ENCODE assay signal across 20 cellular contexts in the genomic region with DNA sequence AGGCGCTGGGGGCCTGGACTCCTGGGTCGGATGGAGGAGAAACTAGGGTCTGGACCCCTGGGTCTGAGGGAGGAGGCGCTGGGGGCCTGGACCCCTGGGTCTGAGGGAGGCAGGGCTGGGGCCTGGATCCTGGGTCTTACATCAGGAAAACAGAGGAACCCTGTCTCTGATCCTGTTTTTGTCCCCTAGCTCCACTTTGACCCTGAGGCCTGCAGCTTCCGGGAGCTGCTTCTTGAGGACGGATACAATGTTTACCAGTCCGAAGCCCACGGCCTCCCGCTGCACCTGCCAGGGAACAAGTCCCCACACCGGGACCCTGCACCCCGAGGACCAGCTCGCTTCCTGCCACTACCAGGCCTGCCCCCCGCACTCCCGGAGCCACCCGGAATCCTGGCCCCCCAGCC. TPM values are rescaled to one million over a fixed set of nuclear protein-coding genes. Genes with fewer than 3 reads are reported as not detected.
DNase-seq lines count a peak whose midpoint lies in the region; ATAC-seq and TF ChIP-seq lines count a peak whose summit lies in the region.
"Had no signal": no experiment of that assay in that cellular context is flagged by ENCODE, and none has a peak within 500 bp of the region (broad histone marks: within the 10 kb centered on the region; RNA-seq: fewer than 3 reads in every experiment).

No MANE protein-coding gene starts in this region.

- TF ChIP-seq CTCF in WTC11 (IDR thresholded peaks at IDR 0.05) (no peak), liver (IDR thresholded peaks at IDR 0.05; ENCODE audit: low read depth, low read length, missing input control) (no peak), osteoblast (IDR thresholded peaks at IDR 0.05; ENCODE audit: extremely low read depth, low read depth, low read length) (no peak)

- H2AFZ ChIP-seq in osteoblast (ENCODE audit: low read length) = no peak overlapping the region

- H3K4me1 ChIP-seq in liver (ENCODE audit: control insufficient read depth in 4 of 4, insufficient read depth in 4 of 4, low read length in 3 of 4) (peaks cover 7 to 26% (median 16%) of the 10 kb centered on the region in 4 donors), osteoblast (ENCODE audit: insufficient read depth, low read length) (no peaks in the 10 kb centered on the region)

- no peaks in the 10 kb centered on the region for H3K9me3 ChIP-seq in liver (ENCODE audit: control insufficient read depth in 4 of 4, low read length in 3 of 4)
- H3K9me3 ChIP-seq in osteoblast (ENCODE audit: low read depth, low read length) = no peaks in the 10 kb centered on the region

- no peak overlapping the region for H3K27ac Mint-ChIP-seq in WTC11
- H3K27ac Mint-ChIP-seq: CD4-positive, alpha-beta memory T cell had no signal

- 81% methylated on average over 14 of the region's 14 CpGs for WGBS in liver

- peaks cover 24% of the 10 kb centered on the region for H3K27me3 Mint-ChIP-seq in WTC11 (ENCODE audit: low read depth)

- H3K4me1 Mint-ChIP-seq in WTC11 = peaks cover 32% of the 10 kb centered on the region

- no peak overlapping the region for H3K4me3 Mint-ChIP-seq in WTC11
- H3K4me3 Mint-ChIP-seq: CD4-positive, alpha-beta memory T cell had no signal

- H3K79me2 ChIP-seq in osteoblast (ENCODE audit: insufficient read depth, low read length) = no peaks in the 10 kb centered on the region

- ATAC-seq in WTC11 (no peak), GM18519 (IDR thresholded peaks at IDR 0.05; ENCODE audit: low FRiP score, unreplicated experiment) (no peak)

- H3K27me3 ChIP-seq in liver (ENCODE audit: control insufficient read depth in 4 of 4, insufficient read depth in 4 of 4, low read length in 3 of 4) = no peaks in the 10 kb centered on the region
- H3K27me3 ChIP-seq in osteoblast (ENCODE audit: insufficient read depth, low read length) = peaks cover 26% of the 10 kb centered on the region

- no peak for DNase-seq in WTC11 (ENCODE audit: low spot score)
- DNase-seq in osteoblast (ENCODE audit: insufficient read length, low spot score, missing footprints) = peak; percentile 45
- no peak for DNase-seq in NCI-H187 (lab: John Stamatoyannopoulos, UW)
- DNase-seq in NCI-H1694 (lab: John Stamatoyannopoulos, UW) = no peak
- DNase-seq: C1 segment of cervical spinal cord; Calu3; CD4-positive, alpha-beta memory T cell; COR-L47; DMS53; DMS79 treated with DMSO at 0.1 percent for 48 hours; GF-D8; GOT3; HCEC 1CT had no signal

- no peak for TF ChIP-seq RAD21 in liver (IDR thresholded peaks at IDR 0.05)

- no peaks in the 10 kb centered on the region for H3K9me3 Mint-ChIP-seq in WTC11
- H3K9me3 Mint-ChIP-seq: CD4-positive, alpha-beta memory T cell had no signal

- POLR2A ChIA-PET in WTC11 (lab: Charles Lee) = no interaction called here

- peak overlapping the region; percentile 42 to 69 for H3K27ac ChIP-seq in liver (ENCODE audit: low read depth in 1 of 2, low read length in 2 of 2)
- no peak overlapping the region for H3K27ac ChIP-seq in osteoblast (ENCODE audit: low read depth, low read length)

- CTCF ChIA-PET in WTC11 (lab: Charles Lee) = interaction anchor here (0.7 to 1.4 kb wide), 4 partner anchors 11 to 139 kb away, joined by 3 to 4 read pairs (median 3); partner anchors contain the start of genes IZUMO1, RPL18 and SPHK2

- no peaks in the 10 kb centered on the region for H4K20me1 ChIP-seq in osteoblast (ENCODE audit: insufficient read depth, low read length)

- no peak overlapping the region for H3K4me3 ChIP-seq in liver (ENCODE audit: low read depth in 1 of 3, low read length in 3 of 3)
- no peak overlapping the region for H3K4me3 ChIP-seq in osteoblast (ENCODE audit: insufficient read depth, low read length)

- H3K4me2 ChIP-seq in osteoblast (ENCODE audit: insufficient read depth, low read length) = no peak overlapping the region

- H3K36me3 Mint-ChIP-seq in WTC11 = no peaks in the 10 kb centered on the region
- H3K36me3 Mint-ChIP-seq: CD4-positive, alpha-beta memory T cell had no signal

- no peaks in the 10 kb centered on the region for H3K36me3 ChIP-seq in liver (ENCODE audit: control insufficient read depth in 4 of 4, insufficient read depth in 3 of 4, low read depth in 1 of 4, low read length in 3 of 4)
- no peaks in the 10 kb centered on the region for H3K36me3 ChIP-seq in osteoblast (ENCODE audit: insufficient read depth, low read length)

- H3K9ac ChIP-seq in liver (ENCODE audit: low read depth in 1 of 2, low read length in 2 of 2) = no peak overlapping the region

TF ChIP-seq in WTC11, 78 proteins besides CTCF, POLR2A, EP300 and RAD21 (continues in another document):
- TF ChIP-seq NR3C1 (CRISPR knock-in tag; conservative IDR thresholded peaks at IDR 0.05; ENCODE audit: low read depth) = no peak
- TF ChIP-seq, protein P1, sequence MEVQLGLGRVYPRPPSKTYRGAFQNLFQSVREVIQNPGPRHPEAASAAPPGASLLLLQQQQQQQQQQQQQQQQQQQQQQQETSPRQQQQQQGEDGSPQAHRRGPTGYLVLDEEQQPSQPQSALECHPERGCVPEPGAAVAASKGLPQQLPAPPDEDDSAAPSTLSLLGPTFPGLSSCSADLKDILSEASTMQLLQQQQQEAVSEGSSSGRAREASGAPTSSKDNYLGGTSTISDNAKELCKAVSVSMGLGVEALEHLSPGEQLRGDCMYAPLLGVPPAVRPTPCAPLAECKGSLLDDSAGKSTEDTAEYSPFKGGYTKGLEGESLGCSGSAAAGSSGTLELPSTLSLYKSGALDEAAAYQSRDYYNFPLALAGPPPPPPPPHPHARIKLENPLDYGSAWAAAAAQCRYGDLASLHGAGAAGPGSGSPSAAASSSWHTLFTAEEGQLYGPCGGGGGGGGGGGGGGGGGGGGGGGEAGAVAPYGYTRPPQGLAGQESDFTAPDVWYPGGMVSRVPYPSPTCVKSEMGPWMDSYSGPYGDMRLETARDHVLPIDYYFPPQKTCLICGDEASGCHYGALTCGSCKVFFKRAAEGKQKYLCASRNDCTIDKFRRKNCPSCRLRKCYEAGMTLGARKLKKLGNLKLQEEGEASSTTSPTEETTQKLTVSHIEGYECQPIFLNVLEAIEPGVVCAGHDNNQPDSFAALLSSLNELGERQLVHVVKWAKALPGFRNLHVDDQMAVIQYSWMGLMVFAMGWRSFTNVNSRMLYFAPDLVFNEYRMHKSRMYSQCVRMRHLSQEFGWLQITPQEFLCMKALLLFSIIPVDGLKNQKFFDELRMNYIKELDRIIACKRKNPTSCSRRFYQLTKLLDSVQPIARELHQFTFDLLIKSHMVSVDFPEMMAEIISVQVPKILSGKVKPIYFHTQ (CRISPR knock-in tag; IDR thresholded peaks at IDR 0.05) = no peak

TF ChIP-seq in liver, 16 proteins besides CTCF, POLR2A, EP300 and RAD21:
- TF ChIP-seq, protein P2, sequence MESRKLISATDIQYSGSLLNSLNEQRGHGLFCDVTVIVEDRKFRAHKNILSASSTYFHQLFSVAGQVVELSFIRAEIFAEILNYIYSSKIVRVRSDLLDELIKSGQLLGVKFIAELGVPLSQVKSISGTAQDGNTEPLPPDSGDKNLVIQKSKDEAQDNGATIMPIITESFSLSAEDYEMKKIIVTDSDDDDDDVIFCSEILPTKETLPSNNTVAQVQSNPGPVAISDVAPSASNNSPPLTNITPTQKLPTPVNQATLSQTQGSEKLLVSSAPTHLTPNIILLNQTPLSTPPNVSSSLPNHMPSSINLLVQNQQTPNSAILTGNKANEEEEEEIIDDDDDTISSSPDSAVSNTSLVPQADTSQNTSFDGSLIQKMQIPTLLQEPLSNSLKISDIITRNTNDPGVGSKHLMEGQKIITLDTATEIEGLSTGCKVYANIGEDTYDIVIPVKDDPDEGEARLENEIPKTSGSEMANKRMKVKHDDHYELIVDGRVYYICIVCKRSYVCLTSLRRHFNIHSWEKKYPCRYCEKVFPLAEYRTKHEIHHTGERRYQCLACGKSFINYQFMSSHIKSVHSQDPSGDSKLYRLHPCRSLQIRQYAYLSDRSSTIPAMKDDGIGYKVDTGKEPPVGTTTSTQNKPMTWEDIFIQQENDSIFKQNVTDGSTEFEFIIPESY (IDR thresholded peaks at IDR 0.05) = no peak
- TF ChIP-seq NR2F2 (IDR thresholded peaks at IDR 0.05) (peak; percentile 62), RXRA (IDR thresholded peaks at IDR 0.05) (peak in 1 of 2 donors; percentile 52)

RNA-seq across cellular contexts. Expression of gene FGF21, which starts 2.4 kb away (rescaled TPM):
- total RNA-seq in WTC11 (2021) = 0.21 to 0.44 TPM (median 0.26 TPM) in 3 replicates
- total RNA-seq in liver = 1 to 10 TPM in 1 of 2 donors, not detected in 1; 5.5 TPM
- polyA plus RNA-seq in liver = 10 to 100 TPM in 1 of 2 donors, 1 to 10 TPM in 1; 6.5 to 18.5 TPM
- total RNA-seq in osteoblast = not detected in 2 replicates
- total RNA-seq: A172; A673; Calu3; CD4-positive, alpha-beta memory T cell; Daoy; G401 had no signal
- polyA plus RNA-seq: BJ; CD4-positive, alpha-beta memory T cell had no signal

RNA-seq across cellular contexts. Expression of gene FUT1, which starts 5.3 kb away (rescaled TPM):
- total RNA-seq in WTC11 (2021) (9.9 to 11.5 TPM (median 10.1 TPM) in 3 replicates), liver (1 to 10 TPM; 1.3 to 6.8 TPM), osteoblast (under 0.01 TPM in 1 of 2 replicates, not detected in the other)
- under 1 TPM; 0.48 to 0.72 TPM for polyA plus RNA-seq in liver
- total RNA-seq: Daoy, G401 had no signal

RNA-seq across cellular contexts. Expression of gene IZUMO1, which starts 11.0 kb away (rescaled TPM):
- total RNA-seq in WTC11 (2021) = 1.3 to 2.2 TPM (median 1.3 TPM) in 3 replicates
- total RNA-seq in liver = under 1 TPM; 0.33 to 0.47 TPM
- not detected for polyA plus RNA-seq in liver
- total RNA-seq in osteoblast = not detected in 2 replicates
- total RNA-seq: A172; A673; CD4-positive, alpha-beta memory T cell; Daoy; G401 had no signal
- polyA plus RNA-seq: BJ; CD4-positive, alpha-beta memory T cell had no signal

RNA-seq across cellular contexts. Expression of gene RASIP1, which starts 17.3 kb away (rescaled TPM):
- total RNA-seq in WTC11 (2021) (4.4 to 5.4 TPM (median 5.2 TPM) in 3 replicates), liver (1 to 10 TPM; 4.8 to 5.4 TPM), osteoblast (2.1 and 3.6 TPM in 2 replicates)
- 1 to 10 TPM; 1.8 to 4.3 TPM for polyA plus RNA-seq in liver

RNA-seq across cellular contexts. Expression of gene MAMSTR, which starts 38.2 kb away (rescaled TPM):
- 1.4 to 2.2 TPM (median 1.6 TPM) in 3 replicates for total RNA-seq in WTC11 (2021)
- total RNA-seq in liver = under 1 TPM; 0.08 to 0.09 TPM
- under 1 TPM; 0.07 to 0.31 TPM for polyA plus RNA-seq in liver
- 0.36 and 0.59 TPM in 2 replicates for total RNA-seq in osteoblast
